In the genomic region with DNA sequence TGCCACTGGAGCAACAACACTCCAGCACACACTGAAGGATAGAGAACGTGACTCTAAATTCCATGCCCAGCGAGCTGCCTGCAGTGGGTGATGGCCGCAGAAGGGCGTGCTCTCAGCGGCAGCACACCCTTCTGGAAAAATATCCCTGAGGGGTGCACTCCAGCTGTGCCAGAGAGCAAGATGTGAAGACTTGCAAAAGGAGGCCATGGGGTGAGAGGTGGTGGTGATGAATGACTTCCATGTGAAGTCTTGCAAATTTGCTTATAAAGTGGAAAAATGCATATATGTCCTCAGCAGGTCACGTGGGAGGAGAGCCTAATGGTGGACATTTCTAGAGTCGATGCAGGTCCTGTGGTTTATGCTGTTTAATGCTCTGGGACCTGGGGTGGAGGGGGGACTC, we compare ENCODE assay signal across 20 cellular contexts. TPM values are rescaled to one million over a fixed set of nuclear protein-coding genes. Genes with fewer than 3 reads are reported as not detected.
DNase-seq lines count a peak whose midpoint lies in the region; ATAC-seq and TF ChIP-seq lines count a peak whose summit lies in the region.
"Had no signal": no experiment of that assay in that cellular context is flagged by ENCODE, and none has a peak within 500 bp of the region (broad histone marks: within the 10 kb centered on the region; RNA-seq: fewer than 3 reads in every experiment).

No MANE protein-coding gene starts in this region.

- no TSS peak for BruUV-seq in HCT116 (replicated peaks; lab: Mats Ljungman, UMichigan)

- intact Hi-C loops in HCT116 (cut with micrococcal nuclease): no loop called here

- POLR2A ChIA-PET in HCT116 (lab: Charles Lee): no interaction called here

- no peaks in the 10 kb centered on the region for H4K20me1 ChIP-seq in HCT116 (ENCODE audit: insufficient read depth)
- H4K20me1 ChIP-seq: BLaER1 had no signal

- H3K4me2 ChIP-seq in HCT116 (ENCODE audit: low read length) (peak overlapping the region; percentile 85), skeletal muscle satellite cell (ENCODE audit: low read length) (peak overlapping the region; percentile 34)
- H3K4me2 ChIP-seq: BLaER1 had no signal

- TF ChIP-seq RAD21 in HCT116 (IDR thresholded peaks at IDR 0.05; ENCODE audit: low read depth): no peak

- H3K27ac ChIP-seq in HCT116 (ENCODE audit: low read depth, low read length) (no peak overlapping the region), RWPE2 (ENCODE audit: poor library complexity, severe bottlenecking) (peak overlapping the region; percentile 70)
- H3K27ac ChIP-seq: BLaER1, suprapubic skin had no signal

- peaks cover 0 to 5% of the 10 kb centered on the region in 2 experiments; a peak in 1 of 4 replicates for H3K9me3 ChIP-seq in HCT116 (ENCODE audit: control insufficient read depth in 1 of 2, insufficient read depth in 1 of 2, low read depth in 1 of 2, low read length in 2 of 2)
- no peaks in the 10 kb centered on the region for H3K9me3 ChIP-seq in RWPE2 (ENCODE audit: severe bottlenecking)
- H3K9me3 ChIP-seq in skeletal muscle satellite cell (replicated peaks; ENCODE audit: low read length): no peaks in the 10 kb centered on the region
- H3K9me3 ChIP-seq: suprapubic skin had no signal

- H3K4me3 ChIP-seq in HCT116 (replicated peaks in 1 of 2; ENCODE audit: low read depth in 1 of 2, low read length in 2 of 2): peak overlapping the region in 1 of 2 experiments; percentile 49; a peak in 1 of 4 replicates
- H3K4me3 ChIP-seq in RWPE2 (ENCODE audit: severe bottlenecking): no peak overlapping the region
- no peak overlapping the region for H3K4me3 ChIP-seq in foreskin fibroblast (ENCODE audit: low read depth in 1 of 2, low read length in 2 of 2)
- no peak overlapping the region for H3K4me3 ChIP-seq in skeletal muscle satellite cell (ENCODE audit: low read length)
- H3K4me3 ChIP-seq: BLaER1, suprapubic skin had no signal

- H3K27me3 ChIP-seq in HCT116 (ENCODE audit: insufficient read depth, low read length): no peaks in the 10 kb centered on the region; the same call in 1 of the 2 replicates
- no peaks in the 10 kb centered on the region for H3K27me3 ChIP-seq in RWPE2 (ENCODE audit: insufficient read depth, poor library complexity, severe bottlenecking)
- H3K27me3 ChIP-seq in skeletal muscle satellite cell (ENCODE audit: control insufficient read depth, insufficient read depth, low read length): no peaks in the 10 kb centered on the region
- H3K27me3 ChIP-seq: BLaER1 had no signal

- H3K4me1 ChIP-seq in HCT116 (ENCODE audit: control insufficient read depth in 1 of 2, insufficient read depth in 2 of 2, low read length in 2 of 2) (peaks cover 14 to 21% of the 10 kb centered on the region in 2 experiments), RWPE2 (ENCODE audit: insufficient read depth, poor library complexity, severe bottlenecking) (peaks cover 9% of the 10 kb centered on the region), skeletal muscle satellite cell (ENCODE audit: control insufficient read depth, insufficient read depth, low read length) (peaks cover 17% of the 10 kb centered on the region)
- H3K4me1 ChIP-seq: suprapubic skin had no signal

- CTCF ChIA-PET in HCT116 (lab: Charles Lee): no interaction called here

- H3K36me3 ChIP-seq in HCT116 (ENCODE audit: control insufficient read depth in 1 of 2, insufficient read depth in 2 of 2, low read length in 2 of 2) (no peaks in the 10 kb centered on the region), RWPE2 (ENCODE audit: low read depth) (no peaks in the 10 kb centered on the region), skeletal muscle satellite cell (ENCODE audit: insufficient read depth, low read length) (no peaks in the 10 kb centered on the region)
- H3K36me3 ChIP-seq: BLaER1, suprapubic skin had no signal

- no peaks in the 10 kb centered on the region for H3K9me2 ChIP-seq in HCT116 (ENCODE audit: insufficient read depth)

- DNase-seq in HCT116 (ENCODE audit: low read depth, low spot score) (no peak), RWPE2 (ENCODE audit: low spot score) (no peak), foreskin fibroblast (peak; percentile 79 to 85), HuH-7 (ENCODE audit: low spot score) (no peak), epidermal melanocyte (ENCODE audit: insufficient read length, low spot score) (no peak)
- DNase-seq: activated CD4-positive, alpha-beta T cell treated with anti-CD3 and anti-CD28 coated beads, Interleukin-2, amount 50 U/mL, for 4 hours; activated naive CD8-positive, alpha-beta T cell treated with anti-CD3 and anti-CD28 coated beads, Interleukin-2, amount 10 ng/mL, durations not matched to agents 7 days and 5 days; activated T-cell treated with anti-CD3 and anti-CD28 coated beads, Interleukin-2, amount 50 U/mL, for 24 hours; effector memory CD4-positive, alpha-beta T cell; Karpas-422; left ventricle myocardium superior; naive B cell; NCI-H1417 treated with DMSO at 0.1 percent for 48 hours; NCI-H2171; NCI-H748 treated with DMSO at 0.1 percent for 48 hours had no signal

- H3K9ac ChIP-seq in HCT116 (ENCODE audit: low read length): no peak overlapping the region
- no peak overlapping the region for H3K9ac ChIP-seq in skeletal muscle satellite cell (ENCODE audit: low read depth, low read length)
- H3K9ac ChIP-seq: BLaER1 had no signal

- TF ChIP-seq CTCF in HCT116 (IDR thresholded peaks at IDR 0.05 in 2 of 3, conservative IDR thresholded peaks at IDR 0.05 in 1 of 3; ENCODE audit: borderline replicate concordance in 1 of 3, insufficient read depth in 1 of 3, low read depth in 2 of 3, low read length in 2 of 3) (no peak), RWPE2 (IDR thresholded peaks at IDR 0.05; ENCODE audit: poor library complexity, severe bottlenecking) (no peak), foreskin fibroblast (IDR thresholded peaks at IDR 0.05; ENCODE audit: low read depth, low read length) (no peak)

- H3K79me2 ChIP-seq in HCT116 (ENCODE audit: insufficient read depth, low read length): no peaks in the 10 kb centered on the region

- RAD21 ChIA-PET in HCT116 (lab: Charles Lee; ENCODE audit: low non-redundant PET in 1 of 2, low total read pairs in 2 of 2, uncharacterized antibody in 2 of 2, unreplicated experiment in 2 of 2): no interaction called here

- ATAC-seq in HCT116: no peak
- no peak for ATAC-seq in RWPE2 (ENCODE audit: low read depth)
- ATAC-seq in GM21529 (IDR thresholded peaks at IDR 0.05; ENCODE audit: unreplicated experiment): no peak
- ATAC-seq: T-cell had no signal

- H2AFZ ChIP-seq in HCT116 (ENCODE audit: low read depth, low read length, poor library complexity, severe bottlenecking): no peak overlapping the region

- no peak for TF ChIP-seq POLR2A in HCT116 (IDR thresholded peaks at IDR 0.05; ENCODE audit: borderline replicate concordance, extremely low read depth, insufficient read depth, insufficient read length)

TF ChIP-seq in HCT116, 20 proteins besides CTCF, POLR2A, EP300 and RAD21:
- no peak for TF ChIP-seq ZFX (IDR thresholded peaks at IDR 0.05)
- TF ChIP-seq EZH2phosphoT487 (IDR thresholded peaks at IDR 0.05; ENCODE audit: borderline replicate concordance): no peak

RNA-seq across cellular contexts. Expression of a gene that starts 39.8 kb away (rescaled TPM):
- total RNA-seq in HCT116 (2021; ENCODE audit: unreplicated experiment): 0.30 TPM
- polyA plus RNA-seq in HCT116 (2012): 0.02 and 0.04 TPM in 2 replicates
- total RNA-seq in skeletal muscle satellite cell (2012; rRNA removed): 64.6 and 148 TPM in 2 replicates

Comparison
In these comparisons a context has a peak if more than half of its experiments do, and no peak if none do; other contexts are left out.
1. DNase-seq: peak in foreskin fibroblast (2 of 2); none in HCT116 (single experiment), RWPE2 (single experiment), HuH-7 (single experiment) and epidermal melanocyte (single experiment).